Comparison of ENCODE assay signal across 7 cellular contexts in the genomic region with DNA sequence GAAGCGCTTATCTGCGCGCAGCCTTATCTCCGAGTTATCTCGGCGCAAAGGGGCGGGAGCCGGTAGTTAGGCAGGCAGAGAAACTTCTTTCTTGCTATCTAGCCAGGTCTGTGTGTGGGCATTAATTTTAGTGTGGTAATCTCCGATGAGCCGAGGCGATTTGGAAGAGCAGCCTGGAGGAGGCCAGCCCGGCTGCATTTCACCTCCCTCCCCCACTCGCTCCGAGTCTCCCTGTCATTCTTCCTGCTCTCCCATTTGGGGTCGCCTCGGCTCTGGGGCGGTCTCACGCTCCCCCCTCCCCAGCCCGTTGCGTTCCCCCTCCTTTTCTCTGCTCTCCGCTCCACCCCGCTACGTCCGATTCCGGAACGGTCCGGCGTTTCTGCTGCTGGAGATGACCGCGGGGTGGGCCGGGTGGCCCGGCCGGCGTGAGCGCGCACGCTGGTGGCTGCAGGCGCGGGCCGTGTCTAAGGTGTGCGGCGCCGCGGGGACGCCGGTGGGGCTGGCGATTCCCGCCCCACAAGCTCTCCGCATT. TPM values are rescaled to one million over a fixed set of nuclear protein-coding genes. Genes with fewer than 3 reads are reported as not detected.
DNase-seq lines count a peak whose midpoint lies in the region; ATAC-seq, FAIRE-seq and TF ChIP-seq lines count a peak whose summit lies in the region.

No MANE protein-coding gene starts in this region.

- H3K4me1 Mint-ChIP-seq in type B pancreatic cell (ENCODE audit: unreplicated experiment), result peaks cover 7% of the 10 kb centered on the region

- peak; percentile 34 for DNase-seq in MG63
- DNase-seq in bronchial epithelial cell (ENCODE audit: low read depth), result no peak
- DNase-seq in type B pancreatic cell (ENCODE audit: extremely low spot score, unreplicated experiment), result no peak
- DNase-seq in GM10248 (ENCODE audit: extremely low spot score), result no peak
- DNase-seq in D721Med (ENCODE audit: insufficient read length, low spot score), result no peak

- TF ChIP-seq CTCF in bronchial epithelial cell (IDR thresholded peaks at IDR 0.05; ENCODE audit: insufficient read depth, low read length, severe bottlenecking) (no peak), liver (IDR thresholded peaks at IDR 0.05; ENCODE audit: low read depth, low read length, missing input control) (no peak), type B pancreatic cell (conservative IDR thresholded peaks at IDR 0.05) (no peak), GM10248 (IDR thresholded peaks at IDR 0.05; ENCODE audit: control extremely low read depth, extremely low read depth, low read depth, missing control alignments) (no peak), D721Med (IDR thresholded peaks at IDR 0.05; ENCODE audit: insufficient read depth, missing control alignments) (no peak)

- no peaks in the 10 kb centered on the region for H3K9me3 Mint-ChIP-seq in type B pancreatic cell

- H3K36me3 ChIP-seq in MG63 (peaks cover 25% of the 10 kb centered on the region), bronchial epithelial cell (ENCODE audit: control insufficient read depth, insufficient read depth, low read length) (peaks cover 5% of the 10 kb centered on the region), liver (ENCODE audit: control insufficient read depth in 4 of 4, insufficient read depth in 3 of 4, low read depth in 1 of 4, low read length in 3 of 4) (peaks cover 0 to 7% (median 0%) of the 10 kb centered on the region in 4 donors)

- H3K27me3 ChIP-seq in MG63, result 0 out of 2 replicates have a peak, but pooled peaks cover 7% of the 10 kb centered on the region
- peaks cover 20% of the 10 kb centered on the region for H3K27me3 ChIP-seq in bronchial epithelial cell (ENCODE audit: control insufficient read depth, insufficient read depth, low read length)
- H3K27me3 ChIP-seq in liver (ENCODE audit: control insufficient read depth in 4 of 4, insufficient read depth in 4 of 4, low read length in 3 of 4), result no peaks in the 10 kb centered on the region

- POLR2A ChIA-PET in GM10248 (lab: Yijun Ruan, JAX), result no interaction called here

- no peak for TF ChIP-seq RAD21 in liver (IDR thresholded peaks at IDR 0.05)

- no peak for FAIRE-seq in bronchial epithelial cell (lab: Jason Lieb, UNC)
- no peak for FAIRE-seq in D721Med (lab: Jason Lieb, UNC)

- H3K4me1 ChIP-seq in liver (ENCODE audit: control insufficient read depth in 4 of 4, insufficient read depth in 4 of 4, low read length in 3 of 4), result peaks cover 13 to 42% (median 26%) of the 10 kb centered on the region in 4 donors

- H3K27me3 Mint-ChIP-seq in type B pancreatic cell, result peaks cover 83% of the 10 kb centered on the region

- H3K4me3 Mint-ChIP-seq in type B pancreatic cell, result peak overlapping the region; percentile 93

- CTCF ChIA-PET in GM10248 (lab: Yijun Ruan, JAX), result interaction anchor here (1.0 kb wide), 1 partner anchor 26 kb away, joined by 4 read pairs; no protein-coding TSS in a partner anchor

- H3K9ac ChIP-seq in liver (ENCODE audit: low read depth in 1 of 2, low read length in 2 of 2), result peak overlapping the region; percentile 85 to 94

- peaks cover 21% of the 10 kb centered on the region for H3K36me3 Mint-ChIP-seq in type B pancreatic cell

- H3K27ac Mint-ChIP-seq in type B pancreatic cell, result peak overlapping the region; percentile 93

- peak overlapping the region; percentile 95 to 100 for H3K27ac ChIP-seq in liver (ENCODE audit: low read depth in 1 of 2, low read length in 2 of 2)

- ATAC-seq in GM18909 (IDR thresholded peaks at IDR 0.05; ENCODE audit: poor library complexity, unreplicated experiment), result peak; percentile 22

- H3K9me3 ChIP-seq in MG63, result no peaks in the 10 kb centered on the region
- no peaks in the 10 kb centered on the region for H3K9me3 ChIP-seq in liver (ENCODE audit: control insufficient read depth in 4 of 4, low read length in 3 of 4)

- WGBS in liver, result under 1% methylated on average over 49 of the region's 49 CpGs

- H3K4me3 ChIP-seq in MG63, result peak overlapping the region; percentile 83
- peak overlapping the region; percentile 58 for H3K4me3 ChIP-seq in bronchial epithelial cell (ENCODE audit: low read depth, low read length)
- peak overlapping the region; percentile 89 to 96 (median 92) for H3K4me3 ChIP-seq in liver (ENCODE audit: low read depth in 1 of 3, low read length in 3 of 3)

TF ChIP-seq in liver, 16 proteins besides CTCF, POLR2A, EP300 and RAD21:
- TF ChIP-seq NR2F2 (IDR thresholded peaks at IDR 0.05) (no peak), HNF4G (IDR thresholded peaks at IDR 0.05) (no peak), YY1 (IDR thresholded peaks at IDR 0.05) (no peak), FOXA2 (IDR thresholded peaks at IDR 0.05) (no peak), JUND (IDR thresholded peaks at IDR 0.05) (no peak), TAF1 (conservative IDR thresholded peaks at IDR 0.05) (no peak), HNF4A (conservative IDR thresholded peaks at IDR 0.05) (no peak)
- TF ChIP-seq, protein P1, sequence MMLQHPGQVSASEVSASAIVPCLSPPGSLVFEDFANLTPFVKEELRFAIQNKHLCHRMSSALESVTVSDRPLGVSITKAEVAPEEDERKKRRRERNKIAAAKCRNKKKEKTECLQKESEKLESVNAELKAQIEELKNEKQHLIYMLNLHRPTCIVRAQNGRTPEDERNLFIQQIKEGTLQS (IDR thresholded peaks at IDR 0.05), result no peak
- TF ChIP-seq, protein P2, sequence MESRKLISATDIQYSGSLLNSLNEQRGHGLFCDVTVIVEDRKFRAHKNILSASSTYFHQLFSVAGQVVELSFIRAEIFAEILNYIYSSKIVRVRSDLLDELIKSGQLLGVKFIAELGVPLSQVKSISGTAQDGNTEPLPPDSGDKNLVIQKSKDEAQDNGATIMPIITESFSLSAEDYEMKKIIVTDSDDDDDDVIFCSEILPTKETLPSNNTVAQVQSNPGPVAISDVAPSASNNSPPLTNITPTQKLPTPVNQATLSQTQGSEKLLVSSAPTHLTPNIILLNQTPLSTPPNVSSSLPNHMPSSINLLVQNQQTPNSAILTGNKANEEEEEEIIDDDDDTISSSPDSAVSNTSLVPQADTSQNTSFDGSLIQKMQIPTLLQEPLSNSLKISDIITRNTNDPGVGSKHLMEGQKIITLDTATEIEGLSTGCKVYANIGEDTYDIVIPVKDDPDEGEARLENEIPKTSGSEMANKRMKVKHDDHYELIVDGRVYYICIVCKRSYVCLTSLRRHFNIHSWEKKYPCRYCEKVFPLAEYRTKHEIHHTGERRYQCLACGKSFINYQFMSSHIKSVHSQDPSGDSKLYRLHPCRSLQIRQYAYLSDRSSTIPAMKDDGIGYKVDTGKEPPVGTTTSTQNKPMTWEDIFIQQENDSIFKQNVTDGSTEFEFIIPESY (IDR thresholded peaks at IDR 0.05), result no peak
TF ChIP-seq in liver: peak in this region for 0.

RNA-seq across cellular contexts. Expression of a gene that starts 0.6 kb away (rescaled TPM):
- 34.0 and 42.3 TPM in 2 replicates for total RNA-seq in MG63 (2014; rRNA removed; shearing (Covaris generic); ENCODE audit: low replicate concordance)
- total RNA-seq in bronchial epithelial cell (2.9 and 3.1 TPM in 2 replicates), liver (1 to 10 TPM; 3.5 to 6.6 TPM), type B pancreatic cell (ENCODE audit: low replicate concordance) (37.7 and 39.8 TPM in 2 replicates)
- polyA plus RNA-seq in liver, result 1 to 10 TPM; 1.8 to 6.2 TPM
